ENCODE assay signal across 8 cellular contexts in genomic region chr2:232418466-232419244, GRCh38. TPM values are rescaled to one million over a fixed set of nuclear protein-coding genes. Genes with fewer than 3 reads are reported as not detected.
A peak's percentile ranks its signal among the peaks of the same experiment; 100 is the strongest.
DNase-seq lines count a peak whose midpoint lies in the region; ATAC-seq and TF ChIP-seq lines count a peak whose summit lies in the region.

No MANE protein-coding gene starts in this region.

- no peak overlapping the region for H2BK5ac ChIP-seq in mesenchymal stem cell (ENCODE audit: low read depth, low read length, poor library complexity, severe bottlenecking)

- H3K79me1 ChIP-seq in mesenchymal stem cell (replicated peaks; ENCODE audit: low read length, poor library complexity, severe bottlenecking), result no peaks in the 10 kb centered on the region

- peak overlapping the region; percentile 56 for H3K4me3 Mint-ChIP-seq in HFFc6

- H3K18ac ChIP-seq in mesenchymal stem cell (ENCODE audit: low read depth in 1 of 2, low read length in 2 of 2), result no peak overlapping the region

- H3K4me3 ChIP-seq in AG04449 (ENCODE audit: low read depth, low read length) (peak overlapping the region; percentile 20), mesenchymal stem cell (ENCODE audit: insufficient read depth in 1 of 2, low read depth in 1 of 2, low read length in 2 of 2) (peak overlapping the region; percentile 24 to 37)

- H2AFZ ChIP-seq in mesenchymal stem cell (ENCODE audit: low read depth, low read length), result no peak overlapping the region

- no peaks in the 10 kb centered on the region; the same call in 1 of the 2 replicates for H3K4me1 Mint-ChIP-seq in HFFc6 (ENCODE audit: low read depth)

- DNase-seq in AG04449 (ENCODE audit: low read depth, low spot score) (no peak), HFFc6 (no peak), astrocyte of the hippocampus (ENCODE audit: low read depth, low spot score) (peak; percentile 70), mesenchymal stem cell (peak; percentile 49), amygdala (lab: John Stamatoyannopoulos, UW) (no peak), NCI-H187 treated with DMSO at 0.1 percent for 48 hours (lab: John Stamatoyannopoulos, UW) (no peak), amniotic stem cell (lab: John Stamatoyannopoulos, UW) (no peak)

- H3K4ac ChIP-seq in mesenchymal stem cell (ENCODE audit: low read depth in 1 of 2, low read length in 2 of 2), result no peak overlapping the region

- H4K91ac ChIP-seq in mesenchymal stem cell (ENCODE audit: low read length), result no peak overlapping the region

- H2BK15ac ChIP-seq in mesenchymal stem cell (ENCODE audit: low read depth, poor library complexity, severe bottlenecking), result no peak overlapping the region

- TF ChIP-seq CTCF in AG04449 (IDR thresholded peaks at IDR 0.05; ENCODE audit: insufficient read depth, low read length, missing control alignments) (no peak), HFFc6 (IDR thresholded peaks at IDR 0.05) (no peak)

- WGBS in mesenchymal stem cell, result 5% methylated on average over 49 of the region's 49 CpGs

- no peaks in the 10 kb centered on the region for H3K36me3 ChIP-seq in mesenchymal stem cell (ENCODE audit: control insufficient read depth in 1 of 2, insufficient read depth in 2 of 2, low read depth in 1 of 2, low read length in 2 of 2)

- POLR2A ChIA-PET in AG04449 (lab: Yijun Ruan, JAX), result no interaction called here

- H2BK12ac ChIP-seq in mesenchymal stem cell (ENCODE audit: low read length in 2 of 2), result no peak overlapping the region

- H3K36me3 Mint-ChIP-seq in HFFc6 (ENCODE audit: low read depth), result peaks cover 5% of the 10 kb centered on the region

- H3K9me3 Mint-ChIP-seq in HFFc6, result peaks cover 13% of the 10 kb centered on the region

- H2AK5ac ChIP-seq in mesenchymal stem cell (ENCODE audit: low read length, severe bottlenecking), result no peak overlapping the region

- H3K27me3 ChIP-seq in mesenchymal stem cell (ENCODE audit: control insufficient read depth in 1 of 2, insufficient read depth in 1 of 2, low read length in 2 of 2), result peaks cover 75 to 85% of the 10 kb centered on the region in 2 experiments

- H3K4me2 ChIP-seq in mesenchymal stem cell (ENCODE audit: low read length, poor library complexity, severe bottlenecking), result peak overlapping the region; percentile 52

- no peak overlapping the region for H2BK120ac ChIP-seq in mesenchymal stem cell (ENCODE audit: low read depth, low read length)

- no peak overlapping the region for H3K23ac ChIP-seq in mesenchymal stem cell (ENCODE audit: low read length in 2 of 2)

- no peak overlapping the region for H3K9ac ChIP-seq in mesenchymal stem cell (ENCODE audit: low read length)

- H3K27me3 Mint-ChIP-seq in HFFc6 (ENCODE audit: insufficient read depth), result peaks cover 50% of the 10 kb centered on the region

- ATAC-seq in HG02588 (IDR thresholded peaks at IDR 0.05; ENCODE audit: unreplicated experiment), result no peak

- no peak overlapping the region for H3K27ac ChIP-seq in mesenchymal stem cell (ENCODE audit: low read length, poor library complexity, severe bottlenecking)

- H3K9me3 ChIP-seq in mesenchymal stem cell (ENCODE audit: control insufficient read depth, low read length), result no peaks in the 10 kb centered on the region

- CTCF ChIA-PET in AG04449 (lab: Yijun Ruan, JAX), result interaction anchor here (1.7 kb wide), 1 partner anchor 21 kb away, joined by 4 read pairs; no protein-coding TSS in a partner anchor

- H3K14ac ChIP-seq in mesenchymal stem cell (ENCODE audit: low read length in 2 of 2), result no peak overlapping the region

- H3K27ac Mint-ChIP-seq in HFFc6, result no peak overlapping the region

- peaks cover 22% of the 10 kb centered on the region for H3K4me1 ChIP-seq in mesenchymal stem cell (ENCODE audit: control insufficient read depth, insufficient read depth, low read depth, low read length)

- no peak overlapping the region for H4K8ac ChIP-seq in mesenchymal stem cell (ENCODE audit: low read length)

RNA-seq across cellular contexts. Expression of gene ALPG, which starts 12.0 kb away (rescaled TPM):
- not detected for total RNA-seq in HFFc6 (2021; fragmentation: NEBNext Ultra II Directional; extraction: Animal tissue kit (Norgen Biotek cat#: 25700))
- not detected for polyA plus RNA-seq in mesenchymal stem cell (2013, experiment 1 of 2)
- polyA plus RNA-seq in mesenchymal stem cell (2013, experiment 2 of 2), result not detected

RNA-seq across cellular contexts. Expression of gene ALPI, which starts 37.3 kb away (rescaled TPM):
- total RNA-seq in HFFc6 (2021; fragmentation: NEBNext Ultra II Directional; extraction: Animal tissue kit (Norgen Biotek cat#: 25700)), result not detected
- not detected for polyA plus RNA-seq in mesenchymal stem cell (2013, experiment 1 of 2)
- not detected for polyA plus RNA-seq in mesenchymal stem cell (2013, experiment 2 of 2)

RNA-seq across cellular contexts. Expression of gene ALPP, which starts 40.1 kb away (rescaled TPM):
- total RNA-seq in HFFc6 (2021; fragmentation: NEBNext Ultra II Directional; extraction: Animal tissue kit (Norgen Biotek cat#: 25700)), result not detected
- polyA plus RNA-seq in mesenchymal stem cell (2013, experiment 1 of 2), result not detected
- polyA plus RNA-seq in mesenchymal stem cell (2013, experiment 2 of 2), result not detected

Comparison
In these comparisons a context has a peak if more than half of its experiments do, and no peak if none do; other contexts are left out.
1. DNase-seq: peak in astrocyte of the hippocampus (single experiment) and mesenchymal stem cell (single experiment); none in AG04449 (single experiment), HFFc6 (single experiment), amygdala (0 of 56), NCI-H187 treated with DMSO at 0.1 percent for 48 hours (single experiment) and amniotic stem cell (single experiment).